In genomic region chr16:85429776-85430522, GRCh38 we compare ENCODE assay signal across 24 cellular contexts.
DNase-seq lines count a peak whose midpoint lies in the region; ATAC-seq and TF ChIP-seq lines count a peak whose summit lies in the region.
"Had no signal": no experiment of that assay in that cellular context is flagged by ENCODE, and none has a peak within 500 bp of the region (broad histone marks: within the 10 kb centered on the region; RNA-seq: fewer than 3 reads in every experiment).

No MANE protein-coding gene starts in this region.

- DNase-seq in left ventricle myocardium superior (peak; percentile 17), Right ventricle myocardium inferior (ENCODE audit: missing footprints) (no peak), WERI-Rb-1 (no peak), spleen (peak; percentile 49), GM19238 (ENCODE audit: insufficient read length, low spot score) (no peak), middle frontal gyrus (ENCODE audit: extremely low spot score, low spot score) (no peak)
- DNase-seq: activated naive CD4-positive, alpha-beta T cell; amygdala; foreskin melanocyte; Karpas-422; midbrain; NCI-H1417 treated with DMSO at 0.1 percent for 48 hours; NCI-H2081; NCI-H774; SK-N-SH; stimulated activated CD4-positive, alpha-beta T cell treated with anti-CD3 and anti-CD28 coated beads, Interleukin-4, amount 100 ng/mL, for 4 hours had no signal

- H3K27ac ChIP-seq in WERI-Rb-1 = peak overlapping the region; percentile 86
- H3K27ac ChIP-seq in spleen = no peak overlapping the region
- H3K27ac ChIP-seq: RWPE1, suprapubic skin had no signal

- H3K4me3 ChIP-seq in WERI-Rb-1 (ENCODE audit: low read depth, low read length) = no peak overlapping the region
- H3K4me3 ChIP-seq in iPS-15b (ENCODE audit: low read depth, low read length) = no peak overlapping the region
- no peak overlapping the region for H3K4me3 ChIP-seq in spleen
- H3K4me3 ChIP-seq: GM23338, suprapubic skin had no signal

- ATAC-seq in left ventricle myocardium superior (no peak), Right ventricle myocardium inferior (no peak), GM19455 (IDR thresholded peaks at IDR 0.05; ENCODE audit: unreplicated experiment) (no peak)
- ATAC-seq: activated CD8-positive, alpha-beta T cell treated with anti-CD3 and anti-CD28 coated beads for 36 hours; esophagus mucosa; stimulated activated memory B cell treated with anti-CD40 and anti-IgM and Interleukin-4, amounts not matched to agents 10 μg/mL and 1 μg/mL and 100 μg/mL, for 72 hours had no signal

- peak overlapping the region; percentile 5 for H3K9ac ChIP-seq in iPS-15b (ENCODE audit: low read depth, low read length)
- H3K9ac ChIP-seq: SK-N-SH had no signal

- H3K4me1 ChIP-seq in iPS-15b (ENCODE audit: control insufficient read depth, insufficient read depth, low read length) (no peaks in the 10 kb centered on the region), spleen (no peaks in the 10 kb centered on the region)
- H3K4me1 ChIP-seq: suprapubic skin had no signal

- WGBS in spleen, 5 donors = 82 to 85% (median 83%) methylated on average over 18 of the region's 18 CpGs

- H3K9me3 ChIP-seq in WERI-Rb-1 (ENCODE audit: severe bottlenecking) (no peaks in the 10 kb centered on the region), iPS-15b (ENCODE audit: control insufficient read depth, insufficient read depth, low read length) (no peaks in the 10 kb centered on the region), spleen (no peaks in the 10 kb centered on the region)
- H3K9me3 ChIP-seq: SK-N-SH, suprapubic skin had no signal

- H3K36me3 ChIP-seq in WERI-Rb-1 (no peaks in the 10 kb centered on the region), iPS-15b (ENCODE audit: control insufficient read depth, insufficient read depth, low read length) (no peaks in the 10 kb centered on the region), spleen (no peaks in the 10 kb centered on the region)
- H3K36me3 ChIP-seq: suprapubic skin had no signal

- TF ChIP-seq POLR2A in spleen (IDR thresholded peaks at IDR 0.05) = no peak

- intact Hi-C loops in left ventricle myocardium superior (cut with micrococcal nuclease) = loop anchor here (10.0 kb wide), 1 partner anchor 175 kb away; no protein-coding TSS in a partner anchor
- intact Hi-C loops in Right ventricle myocardium inferior (cut with DNase I) = no loop called here
- intact Hi-C loops in spleen (cut with DNase I; ENCODE audit: low total_unique reads) = no loop called here

- H3K27me3 ChIP-seq in WERI-Rb-1 (ENCODE audit: insufficient read depth, low read depth, severe bottlenecking) (no peaks in the 10 kb centered on the region), iPS-15b (ENCODE audit: control insufficient read depth, insufficient read depth, low read length) (peaks cover 3% of the 10 kb centered on the region), spleen (replicated peaks in 1 of 7) (peaks cover 0 to 10% (median 0%) of the 10 kb centered on the region in 7 donors)
- H3K27me3 ChIP-seq: suprapubic skin had no signal

- TF ChIP-seq CTCF in WERI-Rb-1 (IDR thresholded peaks at IDR 0.05; ENCODE audit: low read depth, low read length) = no peak
- no peak for TF ChIP-seq CTCF in spleen (IDR thresholded peaks at IDR 0.05 in 8 of 11, conservative IDR thresholded peaks at IDR 0.05 in 3 of 11)

Comparison
In these comparisons a context has a peak if more than half of its experiments do, and no peak if none do; other contexts are left out.
1. DNase-seq: peak in left ventricle myocardium superior (single experiment) and spleen (single experiment); none in Right ventricle myocardium inferior (single experiment), WERI-Rb-1 (single experiment), GM19238 (single experiment) and middle frontal gyrus (single experiment).